Comparison of ENCODE assay signal across 8 cellular contexts in genomic region chrX:19886375-19886774, GRCh38. TPM values are rescaled to one million over a fixed set of nuclear protein-coding genes. Genes with fewer than 3 reads are reported as not detected.
A peak's percentile ranks its signal among the peaks of the same experiment; 100 is the strongest.
DNase-seq lines count a peak whose midpoint lies in the region; ATAC-seq and TF ChIP-seq lines count a peak whose summit lies in the region.

No MANE protein-coding gene starts in this region.

- H3K27me3 Mint-ChIP-seq in activated CD4-positive, alpha-beta T cell treated with anti-CD3 and anti-CD28 coated beads, Interleukin-2, amount 10 ng/mL, durations not matched to agents 7 days and 5 days, result no peaks in the 10 kb centered on the region
- no peaks in the 10 kb centered on the region for H3K27me3 Mint-ChIP-seq in activated naive CD8-positive, alpha-beta T cell

- CTCF ChIA-PET in activated CD4-positive, alpha-beta T cell treated with anti-CD3 and anti-CD28 coated beads, Interleukin-2, amount 10 ng/mL, durations not matched to agents 7 days and 5 days (lab: Charles Lee), result interaction anchor here (1.1 kb wide), 1 partner anchor 9 kb away, joined by 3 read pairs; no protein-coding TSS in a partner anchor

- H3K36me3 Mint-ChIP-seq in activated CD4-positive, alpha-beta T cell treated with anti-CD3 and anti-CD28 coated beads, Interleukin-2, amount 10 ng/mL, durations not matched to agents 7 days and 5 days (ENCODE audit: low read depth), result peaks cover 11% of the 10 kb centered on the region
- H3K36me3 Mint-ChIP-seq in activated naive CD8-positive, alpha-beta T cell, result no peaks in the 10 kb centered on the region

- no peaks in the 10 kb centered on the region for H3K36me3 ChIP-seq in testis (ENCODE audit: low read depth, missing control alignments)

- peaks cover 50% of the 10 kb centered on the region for H3K4me1 Mint-ChIP-seq in activated CD4-positive, alpha-beta T cell treated with anti-CD3 and anti-CD28 coated beads, Interleukin-2, amount 10 ng/mL, durations not matched to agents 7 days and 5 days
- peaks cover 58% of the 10 kb centered on the region for H3K4me1 Mint-ChIP-seq in activated naive CD8-positive, alpha-beta T cell (ENCODE audit: low read depth)

- peak overlapping the region; percentile 59 to 63 for H3K4me3 ChIP-seq in testis

- no peaks in the 10 kb centered on the region for H3K27me3 ChIP-seq in testis

- ATAC-seq in HG02763 (IDR thresholded peaks at IDR 0.05; ENCODE audit: unreplicated experiment) (no peak), GM21737 (IDR thresholded peaks at IDR 0.05; ENCODE audit: unreplicated experiment) (no peak)

- peak overlapping the region; percentile 82 for H3K27ac Mint-ChIP-seq in activated CD4-positive, alpha-beta T cell treated with anti-CD3 and anti-CD28 coated beads, Interleukin-2, amount 10 ng/mL, durations not matched to agents 7 days and 5 days
- H3K27ac Mint-ChIP-seq in activated naive CD8-positive, alpha-beta T cell, result peak overlapping the region; percentile 81

- H3K4me1 ChIP-seq in testis, result no peaks in the 10 kb centered on the region

- H3K9me3 Mint-ChIP-seq in activated CD4-positive, alpha-beta T cell treated with anti-CD3 and anti-CD28 coated beads, Interleukin-2, amount 10 ng/mL, durations not matched to agents 7 days and 5 days, result no peaks in the 10 kb centered on the region
- H3K9me3 Mint-ChIP-seq in activated naive CD8-positive, alpha-beta T cell (ENCODE audit: low read depth), result no peaks in the 10 kb centered on the region

- no peak for TF ChIP-seq POLR2A in testis (IDR thresholded peaks at IDR 0.05)

- H3K9me3 ChIP-seq in testis, result no peaks in the 10 kb centered on the region

- no peak overlapping the region for H3K27ac ChIP-seq in testis

- no peak for DNase-seq in activated CD4-positive, alpha-beta T cell treated with anti-CD3 and anti-CD28 coated beads, Interleukin-2, amount 10 ng/mL, durations not matched to agents 7 days and 5 days
- no peak for DNase-seq in activated CD4-positive, alpha-beta T cell treated with anti-CD3 and anti-CD28 coated beads, Interleukin-2, amount 50 U/mL, for 48 hours
- peak; percentile 26 for DNase-seq in left kidney (ENCODE audit: low read depth, low spot score)
- no peak for DNase-seq in testis
- DNase-seq in NCI-H2081 treated with DMSO at 0.1 percent for 48 hours (lab: John Stamatoyannopoulos, UW), result no peak

- TF ChIP-seq CTCF in testis (IDR thresholded peaks at IDR 0.05), result no peak

- intact Hi-C loops in testis (cut with DNase I; ENCODE audit: low total_unique reads), result loop anchor here (5.0 kb wide), 2 partner anchors 139 to 294 kb away; no protein-coding TSS in a partner anchor

- POLR2A ChIA-PET in activated CD4-positive, alpha-beta T cell treated with anti-CD3 and anti-CD28 coated beads, Interleukin-2, amount 10 ng/mL, durations not matched to agents 7 days and 5 days (lab: Charles Lee), result interaction anchor here (0.6 kb wide), 1 partner anchor 155 kb away, joined by 3 read pairs; no protein-coding TSS in a partner anchor

- H3K4me3 Mint-ChIP-seq in activated CD4-positive, alpha-beta T cell treated with anti-CD3 and anti-CD28 coated beads, Interleukin-2, amount 10 ng/mL, durations not matched to agents 7 days and 5 days, result peak overlapping the region; percentile 83
- H3K4me3 Mint-ChIP-seq in activated naive CD8-positive, alpha-beta T cell, result peak overlapping the region; percentile 85

- 3 to 8% methylated on average over 3 to 12 of the region's 12 CpGs for WGBS in testis, 2 donors

RNA-seq across cellular contexts. Expression of gene SH3KBP1, which starts 1.0 kb away (rescaled TPM):
- total RNA-seq in activated CD4-positive, alpha-beta T cell treated with anti-CD3 and anti-CD28 coated beads, Interleukin-2, amount 10 ng/mL, durations not matched to agents 7 days and 5 days, result 100 to 1,000 TPM in 1 of 2 experiments, 10 to 100 TPM in 1; 95.6 to 103 TPM
- total RNA-seq in testis, result 1 to 10 TPM; 6.8 to 8.9 TPM
- polyA plus RNA-seq in testis (ENCODE audit: insufficient read depth, low read depth, low replicate concordance), result 13.0 TPM

Comparison
In these comparisons a context has a peak if more than half of its experiments do, and no peak if none do; other contexts are left out.
1. RNA of gene SH3KBP1, which starts 1.0 kb away (total RNA-seq): 95.6 to 103 TPM in activated CD4-positive, alpha-beta T cell treated with anti-CD3 and anti-CD28 coated beads, Interleukin-2, amount 10 ng/mL, durations not matched to agents 7 days and 5 days; 6.8 to 8.9 TPM in testis; every median in the first group is over 4 times any median in the second.